11 cellular contexts compared by ENCODE assay signal in genomic region chr3:42191443-42191747, GRCh38.
DNase-seq lines count a peak whose midpoint lies in the region; ATAC-seq and TF ChIP-seq lines count a peak whose summit lies in the region.
"Had no signal": no experiment of that assay in that cellular context is flagged by ENCODE, and none has a peak within 500 bp of the region (broad histone marks: within the 10 kb centered on the region; RNA-seq: fewer than 3 reads in every experiment).

No MANE protein-coding gene starts in this region.

- H3K9ac ChIP-seq in DND-41 (ENCODE audit: low read depth, low read length) = no peak overlapping the region
- H3K9ac ChIP-seq: GM23248, KMS-11 had no signal

- intact Hi-C loops in activated CD8-positive, alpha-beta T cell treated with anti-CD3 and anti-CD28 coated beads for 36 hours (cut with micrococcal nuclease) = loop anchor here (5.0 to 10.0 kb wide), 2 partner anchors 74 to 297 kb away; no protein-coding TSS in a partner anchor
- intact Hi-C loops in vagina (cut with DNase I) = no loop called here

- DNase-seq in DND-41 = no peak
- peak; percentile 38 for DNase-seq in NAMALWA (ENCODE audit: low spot score)
- no peak for DNase-seq in activated CD8-positive, alpha-beta T cell treated with anti-CD3 and anti-CD28 coated beads for 36 hours
- DNase-seq in neural crest cell (ENCODE audit: low read depth, low spot score) = no peak
- DNase-seq in NCI-H2029 (lab: John Stamatoyannopoulos, UW) = no peak
- DNase-seq in NCI-H2081 treated with DMSO at 0.1 percent for 48 hours (lab: John Stamatoyannopoulos, UW) = no peak
- DNase-seq in vagina (ENCODE audit: extremely low spot score in 2 of 2) = no peak

- H3K9me3 Mint-ChIP-seq in activated CD8-positive, alpha-beta T cell treated with anti-CD3 and anti-CD28 coated beads for 36 hours = no peaks in the 10 kb centered on the region
- H3K9me3 Mint-ChIP-seq in neural crest cell = no peaks in the 10 kb centered on the region
- H3K9me3 Mint-ChIP-seq: stimulated activated naive B cell treated with anti-CD40 and anti-IgM and Interleukin-4, amounts not matched to agents 10 μg/mL and 1 μg/mL and 100 μg/mL, for 72 hours had no signal

- H3K36me3 Mint-ChIP-seq in activated CD8-positive, alpha-beta T cell treated with anti-CD3 and anti-CD28 coated beads for 36 hours (ENCODE audit: low read depth) = peaks cover 20% of the 10 kb centered on the region
- H3K36me3 Mint-ChIP-seq in neural crest cell (ENCODE audit: low read depth) = peaks cover 12% of the 10 kb centered on the region

- H3K36me3 ChIP-seq in DND-41 (ENCODE audit: insufficient read depth, low read length) (peaks cover 35% of the 10 kb centered on the region), vagina (peaks cover 0 to 45% of the 10 kb centered on the region in 2 donors)

- H4K20me1 ChIP-seq in DND-41 (ENCODE audit: insufficient read depth, low read length) = no peaks in the 10 kb centered on the region; the same call in 1 of the 2 replicates

- H3K4me3 Mint-ChIP-seq in activated CD8-positive, alpha-beta T cell treated with anti-CD3 and anti-CD28 coated beads for 36 hours = no peak overlapping the region
- no peak overlapping the region for H3K4me3 Mint-ChIP-seq in neural crest cell
- H3K4me3 Mint-ChIP-seq: stimulated activated naive B cell treated with anti-CD40 and anti-IgM and Interleukin-4, amounts not matched to agents 10 μg/mL and 1 μg/mL and 100 μg/mL, for 72 hours had no signal

- H3K4me3 ChIP-seq in DND-41 (ENCODE audit: low read depth in 1 of 2, low read length in 2 of 2) (no peak overlapping the region), vagina (no peak overlapping the region)
- H3K4me3 ChIP-seq: GM23248, lung had no signal

- H3K4me1 ChIP-seq in DND-41 (ENCODE audit: insufficient read depth, low read length) (0 out of 2 replicates have a peak, but pooled peaks cover 3% of the 10 kb centered on the region), vagina (no peaks in the 10 kb centered on the region)

- CTCF ChIA-PET in activated CD8-positive, alpha-beta T cell treated with anti-CD3 and anti-CD28 coated beads for 36 hours (lab: Charles Lee) = interaction anchor here (0.6 to 3.9 kb wide), 56 partner anchors 8 to 1610 kb away, joined by 3 to 44 read pairs (median 5); no protein-coding TSS in a partner anchor

- no peaks in the 10 kb centered on the region for H3K79me2 ChIP-seq in DND-41 (ENCODE audit: insufficient read depth, low read length)

- H3K4me1 Mint-ChIP-seq in activated CD8-positive, alpha-beta T cell treated with anti-CD3 and anti-CD28 coated beads for 36 hours (ENCODE audit: low read depth) = peaks cover 13% of the 10 kb centered on the region
- peaks cover 38% of the 10 kb centered on the region for H3K4me1 Mint-ChIP-seq in neural crest cell

- H3K27me3 ChIP-seq in DND-41 (ENCODE audit: insufficient read depth, low read length, poor library complexity) (no peaks in the 10 kb centered on the region), vagina (no peaks in the 10 kb centered on the region)

- H3K9me3 ChIP-seq in DND-41 (ENCODE audit: insufficient read depth, low read length, severe bottlenecking) = no peaks in the 10 kb centered on the region
- no peaks in the 10 kb centered on the region for H3K9me3 ChIP-seq in vagina

- no peaks in the 10 kb centered on the region for H3K27me3 Mint-ChIP-seq in activated CD8-positive, alpha-beta T cell treated with anti-CD3 and anti-CD28 coated beads for 36 hours
- H3K27me3 Mint-ChIP-seq in neural crest cell (ENCODE audit: low read depth) = no peaks in the 10 kb centered on the region
- H3K27me3 Mint-ChIP-seq: stimulated activated naive B cell treated with anti-CD40 and anti-IgM and Interleukin-4, amounts not matched to agents 10 μg/mL and 1 μg/mL and 100 μg/mL, for 72 hours had no signal

- no peak overlapping the region for H3K4me2 ChIP-seq in DND-41 (ENCODE audit: insufficient read depth, low read length)

- POLR2A ChIA-PET in activated CD8-positive, alpha-beta T cell treated with anti-CD3 and anti-CD28 coated beads for 36 hours (lab: Charles Lee) = interaction anchor here (0.7 kb wide), 1 partner anchor 21 kb away, joined by 3 read pairs; no protein-coding TSS in a partner anchor

- H2AFZ ChIP-seq in DND-41 (ENCODE audit: low read depth, low read length) = no peak overlapping the region
- H2AFZ ChIP-seq: GM23248 had no signal

- no peak overlapping the region for H3K27ac ChIP-seq in DND-41 (ENCODE audit: low read length)
- H3K27ac ChIP-seq in vagina = no peak overlapping the region
- H3K27ac ChIP-seq: GM23248, KMS-11 had no signal

- peak; percentile 39; the same call in 2 of the 3 replicates for ATAC-seq in DND-41 (ENCODE audit: insufficient read depth, low read depth)
- ATAC-seq in activated CD8-positive, alpha-beta T cell treated with anti-CD3 and anti-CD28 coated beads for 36 hours = no peak

- no peak overlapping the region for H3K27ac Mint-ChIP-seq in activated CD8-positive, alpha-beta T cell treated with anti-CD3 and anti-CD28 coated beads for 36 hours
- H3K27ac Mint-ChIP-seq in neural crest cell (ENCODE audit: unreplicated experiment) = no peak overlapping the region
- H3K27ac Mint-ChIP-seq: stimulated activated naive B cell treated with anti-CD40 and anti-IgM and Interleukin-4, amounts not matched to agents 10 μg/mL and 1 μg/mL and 100 μg/mL, for 72 hours had no signal

- no peak for TF ChIP-seq POLR2A in vagina (IDR thresholded peaks at IDR 0.05)

- TF ChIP-seq CTCF in DND-41 (IDR thresholded peaks at IDR 0.05; ENCODE audit: borderline replicate concordance, extremely low read depth, low read length, poor library complexity, severe bottlenecking) (no peak), neural crest cell (conservative IDR thresholded peaks at IDR 0.05) (peak; percentile 40), vagina (IDR thresholded peaks at IDR 0.05) (no peak)
- TF ChIP-seq CTCF in activated CD8-positive, alpha-beta T cell treated with anti-CD3 and anti-CD28 coated beads for 36 hours (IDR thresholded peaks at IDR 0.05) = peak; percentile 55

Comparison
In these comparisons a context has a peak if more than half of its experiments do, and no peak if none do; other contexts are left out.
1. CTCF ChIP-seq: peak in activated CD8-positive, alpha-beta T cell treated with anti-CD3 and anti-CD28 coated beads for 36 hours (single experiment) and neural crest cell (single experiment); none in DND-41 (single experiment) and vagina (0 of 3).